9 cellular contexts compared by ENCODE assay signal in the genomic region with DNA sequence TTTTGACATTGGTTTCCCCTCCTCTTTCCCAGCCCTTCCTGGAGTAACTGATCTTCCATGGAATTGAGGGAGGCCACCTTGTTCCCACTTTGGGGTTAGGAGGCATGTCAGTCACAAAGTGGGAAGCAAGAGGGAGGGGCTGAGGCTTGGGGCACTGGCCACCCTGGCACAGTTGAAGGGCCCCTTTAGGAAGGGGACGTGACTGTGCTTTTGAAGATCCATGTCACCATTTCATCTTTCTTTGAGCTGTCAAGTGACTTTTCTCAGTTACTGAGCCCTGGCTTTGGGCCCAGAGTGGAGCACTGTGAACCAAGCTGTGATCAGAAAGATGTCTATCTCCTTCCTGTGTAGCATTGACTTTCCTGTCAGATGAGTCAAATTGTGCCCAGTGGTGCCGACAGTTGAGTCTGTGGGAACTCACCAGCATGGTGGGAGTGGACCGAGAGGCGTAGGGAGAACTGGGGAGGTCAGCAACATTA. TPM values are rescaled to one million over a fixed set of nuclear protein-coding genes. Genes with fewer than 3 reads are reported as not detected.
DNase-seq lines count a peak whose midpoint lies in the region; ATAC-seq and TF ChIP-seq lines count a peak whose summit lies in the region.
"Had no signal": no experiment of that assay in that cellular context is flagged by ENCODE, and none has a peak within 500 bp of the region (broad histone marks: within the 10 kb centered on the region; RNA-seq: fewer than 3 reads in every experiment).

No MANE protein-coding gene starts in this region.

- H3K4me3 ChIP-seq in A673 (ENCODE audit: low read depth, low read length, poor library complexity, severe bottlenecking): no peak overlapping the region
- H3K4me3 ChIP-seq in mesodermal cell (ENCODE audit: extremely low read depth, insufficient read depth, low read length, poor library complexity, severe bottlenecking): no peak overlapping the region
- no peak overlapping the region for H3K4me3 ChIP-seq in transverse colon

- H3K9me3 Mint-ChIP-seq in activated naive CD4-positive, alpha-beta T cell treated with anti-CD3 and anti-CD28 coated beads, Interleukin-2, amount 50 U/mL, for 24 hours: no peaks in the 10 kb centered on the region

- H3K36me3 ChIP-seq in A673 (ENCODE audit: insufficient read depth, low read length, poor library complexity, severe bottlenecking): no peaks in the 10 kb centered on the region
- no peaks in the 10 kb centered on the region for H3K36me3 ChIP-seq in mesodermal cell (ENCODE audit: control insufficient read depth, insufficient read depth, low read length)
- H3K36me3 ChIP-seq in transverse colon: peaks cover 0 to 8% (median 2%) of the 10 kb centered on the region in 4 donors

- in situ Hi-C loops in transverse colon (cut with MboI; ENCODE audit: low pct_ligation_motif_present in 1 of 4, low pct_unique_long_range_greater_than_20kb in 1 of 4, low sequenced_read_pairs in 3 of 4): no loop called here

- intact Hi-C loops in A673 (cut with micrococcal nuclease; ENCODE audit: unreplicated experiment) (loop anchor here (2.0 kb wide), 1 partner anchor 57 kb away; no protein-coding TSS in a partner anchor), transverse colon (cut with DNase I; ENCODE audit: low total_unique reads) (no loop called here), posterior vena cava (cut with DNase I) (loop anchor here in 1 of 2 donors (10.0 kb wide), 1 partner anchor 109 kb away; no protein-coding TSS in a partner anchor)

- no peaks in the 10 kb centered on the region for H3K36me3 Mint-ChIP-seq in activated naive CD4-positive, alpha-beta T cell treated with anti-CD3 and anti-CD28 coated beads, Interleukin-2, amount 50 U/mL, for 24 hours

- ATAC-seq in HG02981 (IDR thresholded peaks at IDR 0.05; ENCODE audit: unreplicated experiment): no peak

- H3K4me3 Mint-ChIP-seq in activated naive CD4-positive, alpha-beta T cell treated with anti-CD3 and anti-CD28 coated beads, Interleukin-2, amount 50 U/mL, for 24 hours: peak overlapping the region; percentile 62
- H3K4me3 Mint-ChIP-seq: B cell had no signal

- WGBS in mesodermal cell (ENCODE audit: insufficient coverage in 2 of 2), 2 experiments: 88 to 93% methylated on average over 4 of the region's 4 CpGs
- 54 to 64% methylated on average over 3 to 4 of the region's 4 CpGs for WGBS in transverse colon (ENCODE audit: low coverage in 1 of 2), 2 donors

- peaks cover 87% of the 10 kb centered on the region for H3K4me1 Mint-ChIP-seq in activated naive CD4-positive, alpha-beta T cell treated with anti-CD3 and anti-CD28 coated beads, Interleukin-2, amount 50 U/mL, for 24 hours

- peak; percentile 61 for DNase-seq in A673 (ENCODE audit: low spot score)
- DNase-seq in RPMI7951 (ENCODE audit: low read depth): peak; percentile 11
- peak; percentile 30 for DNase-seq in transverse colon
- DNase-seq in GOT3 (lab: John Stamatoyannopoulos, UW): no peak
- DNase-seq in posterior vena cava (ENCODE audit: low spot score): no peak

- CTCF ChIA-PET in A673 (lab: Charles Lee): interaction anchor here (1.5 kb wide), 1 partner anchor 17 kb away, joined by 4 read pairs; no protein-coding TSS in a partner anchor

- H3K27me3 ChIP-seq in A673 (replicated peaks; ENCODE audit: insufficient read depth, low read depth, low read length, poor library complexity): no peaks in the 10 kb centered on the region
- no peaks in the 10 kb centered on the region for H3K27me3 ChIP-seq in transverse colon

- no peak for TF ChIP-seq CTCF in A673 (conservative IDR thresholded peaks at IDR 0.05; ENCODE audit: low read depth, low read length)
- no peak for TF ChIP-seq CTCF in transverse colon (IDR thresholded peaks at IDR 0.05)

- no peaks in the 10 kb centered on the region for H3K27me3 Mint-ChIP-seq in activated naive CD4-positive, alpha-beta T cell treated with anti-CD3 and anti-CD28 coated beads, Interleukin-2, amount 50 U/mL, for 24 hours
- H3K27me3 Mint-ChIP-seq: B cell had no signal

- H3K27ac ChIP-seq in A673 (ENCODE audit: low read depth, low read length, poor library complexity, severe bottlenecking) (peak overlapping the region; percentile 84), mesodermal cell (ENCODE audit: low read depth, low read length, severe bottlenecking) (peak overlapping the region; percentile 90), transverse colon (peak overlapping the region; percentile 60 to 68 (median 62))

- POLR2A ChIA-PET in A673 (lab: Charles Lee; ENCODE audit: low non-redundant PET): interaction anchor here (0.6 kb wide), 1 partner anchor 29 kb away, joined by 4 read pairs; no protein-coding TSS in a partner anchor

- H3K4me1 ChIP-seq in A673 (ENCODE audit: insufficient read depth, low read length, poor library complexity, severe bottlenecking): peaks cover 17% of the 10 kb centered on the region
- H3K4me1 ChIP-seq in mesodermal cell (ENCODE audit: control insufficient read depth, insufficient read depth, low read length, poor library complexity, severe bottlenecking): no peaks in the 10 kb centered on the region
- peaks cover 0 to 48% (median 21%) of the 10 kb centered on the region in 4 donors for H3K4me1 ChIP-seq in transverse colon

- H3K9me3 ChIP-seq in A673 (ENCODE audit: low read depth, low read length, poor library complexity, severe bottlenecking) (no peaks in the 10 kb centered on the region), mesodermal cell (ENCODE audit: control insufficient read depth, low read length) (no peaks in the 10 kb centered on the region), transverse colon (no peaks in the 10 kb centered on the region)

- TF ChIP-seq EP300 in transverse colon (IDR thresholded peaks at IDR 0.05; ENCODE audit: low read depth): no peak

- H3K27ac Mint-ChIP-seq in activated naive CD4-positive, alpha-beta T cell treated with anti-CD3 and anti-CD28 coated beads, Interleukin-2, amount 50 U/mL, for 24 hours: peak overlapping the region; percentile 84
- H3K27ac Mint-ChIP-seq: B cell had no signal

- no TSS peak for BruUV-seq in A673 (replicated peaks; lab: Mats Ljungman, UMichigan)

- TF ChIP-seq POLR2A in transverse colon (IDR thresholded peaks at IDR 0.05): no peak

RNA-seq across cellular contexts. Expression of a gene that starts 38.5 kb away (rescaled TPM):
- not detected in 2 replicates for total RNA-seq in A673 (2021)
- total RNA-seq in RPMI7951 (2014; rRNA removed; shearing (Covaris generic)): not detected in 2 replicates
- 1.3 TPM for polyA plus RNA-seq in mesodermal cell (2013, experiment 1 of 2)
- 2.3 TPM for polyA plus RNA-seq in mesodermal cell (2013, experiment 2 of 2)
- 1 to 10 TPM in 1 of 4 donors, under 1 TPM in 1, not detected in 2; 0.96 to 3.3 TPM for total RNA-seq in transverse colon
- total RNA-seq in posterior vena cava: 1 to 10 TPM; 3.4 to 5.8 TPM
- total RNA-seq: B cell had no signal

RNA-seq across cellular contexts. Expression of a gene that starts 38.7 kb away (rescaled TPM):
- total RNA-seq in A673 (2021) (0.04 TPM in 1 of 2 replicates, not detected in the other), transverse colon (10 to 100 TPM in 1 of 4 donors, 1 to 10 TPM in 3; 5.2 to 15.0 (median 6.7) TPM), posterior vena cava (10 to 100 TPM; 17.9 to 22.9 TPM)
- total RNA-seq in RPMI7951 (2014; rRNA removed; shearing (Covaris generic)): not detected in 2 replicates
- polyA plus RNA-seq in mesodermal cell (2013, experiment 1 of 2): 8.4 TPM
- 6.5 TPM for polyA plus RNA-seq in mesodermal cell (2013, experiment 2 of 2)
- total RNA-seq: B cell had no signal

RNA-seq across cellular contexts. Expression of a gene that starts 58.4 kb away (rescaled TPM):
- total RNA-seq in A673 (2021): 1.6 and 1.9 TPM in 2 replicates
- 0.24 and 0.29 TPM in 2 replicates for total RNA-seq in RPMI7951 (2014; rRNA removed; shearing (Covaris generic))
- 2.3 TPM for polyA plus RNA-seq in mesodermal cell (2013, experiment 1 of 2)
- polyA plus RNA-seq in mesodermal cell (2013, experiment 2 of 2): 1.8 TPM
- 100 to 1,000 TPM in 1 of 4 donors, 10 to 100 TPM in 3; 10.7 to 107 (median 77.3) TPM for total RNA-seq in transverse colon
- total RNA-seq in posterior vena cava: 10 to 100 TPM; 19.6 to 24.1 TPM

Comparison
In these comparisons a context has a peak if more than half of its experiments do, and no peak if none do; other contexts are left out.
1. DNase-seq: peak in A673 (single experiment), RPMI7951 (single experiment) and transverse colon (single experiment); none in GOT3 (single experiment) and posterior vena cava (single experiment).
2. Peak in every context shown above with its lines, with median percentiles within 50 percentile points of each other: H3K27ac ChIP-seq.